Comparison of ENCODE assay signal across 27 cellular contexts in genomic region chr15:58649175-58649574, GRCh38.
"Had no signal": no experiment of that assay in that cellular context is flagged by ENCODE, and none has a peak within 500 bp of the region (broad histone marks: within the 10 kb centered on the region; RNA-seq: fewer than 3 reads in every experiment).

No MANE protein-coding gene starts in this region.

- H3K27ac Mint-ChIP-seq: mesothelial cell of epicardium; nephron progenitor cell; neural progenitor cell; stimulated activated naive B cell treated with anti-CD40 and anti-IgM and Interleukin-4, amounts not matched to agents 10 μg/mL and 1 μg/mL and 100 μg/mL, for 72 hours had no signal

- H3K27me3 ChIP-seq: neural progenitor cell, neutrophil, right lobe of liver, stomach, testis, thyroid gland, transverse colon, upper lobe of left lung had no signal

- H3K36me3 ChIP-seq: right lobe of liver, thyroid gland, transverse colon had no signal

- H3K9me3 ChIP-seq: left ventricle myocardium inferior, neutrophil, psoas muscle, right lobe of liver, stomach, testis, thyroid gland, transverse colon, upper lobe of left lung had no signal

- H3K4me1 ChIP-seq: left ventricle myocardium inferior, neural progenitor cell, parathyroid adenoma, psoas muscle, right lobe of liver, stomach, testis, thyroid gland, transverse colon, upper lobe of left lung had no signal

- H3K4me3 Mint-ChIP-seq: immature natural killer cell; mesothelial cell of epicardium; naive B cell; natural killer cell; nephron progenitor cell; neural progenitor cell; stimulated activated naive B cell treated with anti-CD40 and anti-IgM and Interleukin-4, amounts not matched to agents 10 μg/mL and 1 μg/mL and 100 μg/mL, for 72 hours had no signal

- H3K4me3 ChIP-seq: left ventricle myocardium inferior, lung, neural progenitor cell, psoas muscle, right lobe of liver, smooth muscle cell, stomach, testis, thyroid gland, transverse colon, upper lobe of left lung had no signal

- H3K27me3 Mint-ChIP-seq: naive B cell; stimulated activated naive B cell treated with anti-CD40 and anti-IgM and Interleukin-4, amounts not matched to agents 10 μg/mL and 1 μg/mL and 100 μg/mL, for 72 hours had no signal

- DNase-seq: hypothalamus; immature natural killer cell; islet precursor cell; left ventricle myocardium inferior; mesendoderm; naive B cell; natural killer cell; nephron progenitor cell; occipital lobe; psoas muscle; right lobe of liver; stimulated activated CD4-positive, alpha-beta T cell treated with anti-CD3 and anti-CD28 coated beads, Interleukin-15, amount 100 ng/mL, for 24 hours; stimulated activated CD4-positive, alpha-beta T cell treated with anti-CD3 and anti-CD28 coated beads, Interleukin-2, amount 100 ng/mL, for 24 hours; stimulated activated CD4-positive, alpha-beta T cell treated with anti-CD3 and anti-CD28 coated beads, Interleukin-4, amount 100 ng/mL, for 1 hour; stimulated activated naive B cell treated with anti-CD40 and anti-IgM and Interleukin-4, amounts not matched to agents 10 μg/mL and 1 μg/mL and 100 μg/mL, for 72 hours; stimulated activated naive CD8-positive, alpha-beta T cell treated with anti-CD3 and anti-CD28 coated beads, Interleukin-15, Interleukin-2, amounts not matched to agents 100 U/mL and 50 U/mL, for 24 hours; stomach; testis; thyroid gland; transverse colon; upper lobe of left lung had no signal

- H3K9me3 Mint-ChIP-seq: immature natural killer cell; naive B cell; neural progenitor cell; stimulated activated naive B cell treated with anti-CD40 and anti-IgM and Interleukin-4, amounts not matched to agents 10 μg/mL and 1 μg/mL and 100 μg/mL, for 72 hours had no signal

- ATAC-seq: natural killer cell; psoas muscle; right lobe of liver; stimulated activated naive B cell treated with anti-CD40 and anti-IgM and Interleukin-4, amounts not matched to agents 10 μg/mL and 1 μg/mL and 100 μg/mL, for 72 hours; stimulated activated naive CD8-positive, alpha-beta T cell treated with anti-CD3 and anti-CD28 coated beads, Interleukin-15, Interleukin-2, amounts not matched to agents 100 U/mL and 50 U/mL, for 24 hours had no signal

- H3K4me1 Mint-ChIP-seq: mesothelial cell of epicardium; nephron progenitor cell; neural progenitor cell; stimulated activated naive B cell treated with anti-CD40 and anti-IgM and Interleukin-4, amounts not matched to agents 10 μg/mL and 1 μg/mL and 100 μg/mL, for 72 hours had no signal

- H3K27ac ChIP-seq: left ventricle myocardium inferior, neural progenitor cell, neutrophil, parathyroid adenoma, psoas muscle, right lobe of liver, stomach, testis, thyroid gland, transverse colon, upper lobe of left lung had no signal
